Comparison of ENCODE assay signal across 1 cellular context in the genomic region with DNA sequence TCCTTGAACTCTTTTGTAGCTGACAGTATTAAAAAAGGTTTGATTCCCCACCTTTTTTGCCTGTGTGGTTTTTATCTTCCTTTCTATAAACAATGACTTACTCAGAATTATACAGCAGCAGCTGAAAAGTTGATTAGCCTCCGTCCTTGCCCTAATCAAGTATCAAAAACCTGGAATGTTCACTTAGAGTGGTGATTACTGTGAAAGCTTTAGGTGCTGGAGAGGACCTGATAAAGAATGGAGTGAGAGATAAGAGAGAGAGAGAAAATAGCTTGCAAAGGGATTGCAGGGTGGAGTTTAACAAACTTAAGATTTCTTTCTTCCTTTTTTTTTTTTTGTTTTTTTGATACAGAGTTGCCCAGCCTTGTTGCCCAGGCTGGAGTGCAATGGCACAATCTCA.
TF ChIP-seq lines count a peak whose summit lies in the region.

No MANE protein-coding gene starts in this region.

TF ChIP-seq in GM23338, 12 proteins besides CTCF, POLR2A, EP300 and RAD21 (continued from another document):
- TF ChIP-seq, protein P1, sequence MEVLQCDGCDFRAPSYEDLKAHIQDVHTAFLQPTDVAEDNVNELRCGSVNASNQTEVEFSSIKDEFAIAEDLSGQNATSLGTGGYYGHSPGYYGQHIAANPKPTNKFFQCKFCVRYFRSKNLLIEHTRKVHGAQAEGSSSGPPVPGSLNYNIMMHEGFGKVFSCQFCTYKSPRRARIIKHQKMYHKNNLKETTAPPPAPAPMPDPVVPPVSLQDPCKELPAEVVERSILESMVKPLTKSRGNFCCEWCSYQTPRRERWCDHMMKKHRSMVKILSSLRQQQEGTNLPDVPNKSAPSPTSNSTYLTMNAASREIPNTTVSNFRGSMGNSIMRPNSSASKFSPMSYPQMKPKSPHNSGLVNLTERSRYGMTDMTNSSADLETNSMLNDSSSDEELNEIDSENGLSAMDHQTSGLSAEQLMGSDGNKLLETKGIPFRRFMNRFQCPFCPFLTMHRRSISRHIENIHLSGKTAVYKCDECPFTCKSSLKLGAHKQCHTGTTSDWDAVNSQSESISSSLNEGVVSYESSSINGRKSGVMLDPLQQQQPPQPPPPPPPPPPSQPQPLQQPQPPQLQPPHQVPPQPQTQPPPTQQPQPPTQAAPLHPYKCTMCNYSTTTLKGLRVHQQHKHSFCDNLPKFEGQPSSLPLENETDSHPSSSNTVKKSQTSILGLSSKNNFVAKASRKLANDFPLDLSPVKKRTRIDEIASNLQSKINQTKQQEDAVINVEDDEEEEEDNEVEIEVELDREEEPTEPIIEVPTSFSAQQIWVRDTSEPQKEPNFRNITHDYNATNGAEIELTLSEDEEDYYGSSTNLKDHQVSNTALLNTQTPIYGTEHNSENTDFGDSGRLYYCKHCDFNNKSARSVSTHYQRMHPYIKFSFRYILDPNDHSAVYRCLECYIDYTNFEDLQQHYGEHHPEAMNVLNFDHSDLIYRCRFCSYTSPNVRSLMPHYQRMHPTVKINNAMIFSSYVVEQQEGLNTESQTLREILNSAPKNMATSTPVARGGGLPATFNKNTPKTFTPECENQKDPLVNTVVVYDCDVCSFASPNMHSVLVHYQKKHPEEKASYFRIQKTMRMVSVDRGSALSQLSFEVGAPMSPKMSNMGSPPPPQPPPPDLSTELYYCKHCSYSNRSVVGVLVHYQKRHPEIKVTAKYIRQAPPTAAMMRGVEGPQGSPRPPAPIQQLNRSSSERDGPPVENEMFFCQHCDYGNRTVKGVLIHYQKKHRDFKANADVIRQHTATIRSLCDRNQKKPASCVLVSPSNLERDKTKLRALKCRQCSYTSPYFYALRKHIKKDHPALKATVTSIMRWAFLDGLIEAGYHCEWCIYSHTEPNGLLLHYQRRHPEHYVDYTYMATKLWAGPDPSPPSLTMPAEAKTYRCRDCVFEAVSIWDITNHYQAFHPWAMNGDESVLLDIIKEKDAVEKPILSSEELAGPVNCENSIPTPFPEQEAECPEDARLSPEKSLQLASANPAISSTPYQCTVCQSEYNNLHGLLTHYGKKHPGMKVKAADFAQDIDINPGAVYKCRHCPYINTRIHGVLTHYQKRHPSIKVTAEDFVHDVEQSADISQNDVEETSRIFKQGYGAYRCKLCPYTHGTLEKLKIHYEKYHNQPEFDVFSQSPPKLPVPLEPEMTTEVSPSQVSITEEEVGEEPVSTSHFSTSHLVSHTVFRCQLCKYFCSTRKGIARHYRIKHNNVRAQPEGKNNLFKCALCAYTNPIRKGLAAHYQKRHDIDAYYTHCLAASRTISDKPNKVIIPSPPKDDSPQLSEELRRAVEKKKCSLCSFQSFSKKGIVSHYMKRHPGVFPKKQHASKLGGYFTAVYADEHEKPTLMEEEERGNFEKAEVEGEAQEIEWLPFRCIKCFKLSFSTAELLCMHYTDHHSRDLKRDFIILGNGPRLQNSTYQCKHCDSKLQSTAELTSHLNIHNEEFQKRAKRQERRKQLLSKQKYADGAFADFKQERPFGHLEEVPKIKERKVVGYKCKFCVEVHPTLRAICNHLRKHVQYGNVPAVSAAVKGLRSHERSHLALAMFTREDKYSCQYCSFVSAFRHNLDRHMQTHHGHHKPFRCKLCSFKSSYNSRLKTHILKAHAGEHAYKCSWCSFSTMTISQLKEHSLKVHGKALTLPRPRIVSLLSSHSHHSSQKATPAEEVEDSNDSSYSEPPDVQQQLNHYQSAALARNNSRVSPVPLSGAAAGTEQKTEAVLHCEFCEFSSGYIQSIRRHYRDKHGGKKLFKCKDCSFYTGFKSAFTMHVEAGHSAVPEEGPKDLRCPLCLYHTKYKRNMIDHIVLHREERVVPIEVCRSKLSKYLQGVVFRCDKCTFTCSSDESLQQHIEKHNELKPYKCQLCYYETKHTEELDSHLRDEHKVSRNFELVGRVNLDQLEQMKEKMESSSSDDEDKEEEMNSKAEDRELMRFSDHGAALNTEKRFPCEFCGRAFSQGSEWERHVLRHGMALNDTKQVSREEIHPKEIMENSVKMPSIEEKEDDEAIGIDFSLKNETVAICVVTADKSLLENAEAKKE (CRISPR knock-in tag; IDR thresholded peaks at IDR 0.05), result no peak
- TF ChIP-seq JUNB (IDR thresholded peaks at IDR 0.05; ENCODE audit: unreplicated experiment) (no peak), ZNF114 (CRISPR knock-in tag; IDR thresholded peaks at IDR 0.05) (no peak), POLR2AphosphoS5 (IDR thresholded peaks at IDR 0.05; ENCODE audit: low read depth) (no peak), ETS1 (IDR thresholded peaks at IDR 0.05) (no peak), EZH2phosphoT487 (IDR thresholded peaks at IDR 0.05; ENCODE audit: unreplicated experiment) (no peak), ZNF331 (CRISPR knock-in tag; IDR thresholded peaks at IDR 0.05; ENCODE audit: low read depth) (no peak)
TF ChIP-seq in GM23338: peak in this region for 0.
